16 cellular contexts compared by ENCODE assay signal in the genomic region with DNA sequence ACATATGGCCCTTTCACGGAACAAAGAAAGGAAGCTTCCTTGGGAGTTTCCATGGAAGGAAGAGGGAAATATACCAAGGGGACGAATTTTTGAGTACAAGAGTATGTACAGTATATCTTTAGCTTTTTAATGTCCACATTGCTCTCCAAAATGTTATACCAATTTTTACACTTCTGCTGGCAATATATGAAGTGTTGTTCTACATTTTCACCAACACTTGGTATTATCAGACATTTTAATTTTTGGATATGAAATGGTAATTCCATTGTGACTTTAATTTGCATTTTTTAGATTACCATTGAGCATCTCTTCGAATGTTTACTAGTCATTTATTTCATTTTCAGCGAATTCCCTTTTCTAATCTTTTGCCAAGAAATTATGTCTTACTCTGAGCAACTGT.
"Had no signal": no experiment of that assay in that cellular context is flagged by ENCODE, and none has a peak within 500 bp of the region (broad histone marks: within the 10 kb centered on the region; RNA-seq: fewer than 3 reads in every experiment).

No MANE protein-coding gene starts in this region.

- H3K36me3 Mint-ChIP-seq: activated CD4-positive, alpha-beta memory T cell treated with anti-CD3 and anti-CD28 coated beads for 36 hours; activated CD8-positive, alpha-beta memory T cell treated with anti-CD3 and anti-CD28 coated beads, Interleukin-2, amount 10 ng/mL, durations not matched to agents 7 days and 5 days; type B pancreatic cell had no signal

- H3K4me3 Mint-ChIP-seq: activated CD4-positive, alpha-beta memory T cell treated with anti-CD3 and anti-CD28 coated beads for 36 hours; activated CD4-positive, alpha-beta T cell treated with anti-CD3 and anti-CD28 coated beads for 36 hours; activated CD8-positive, alpha-beta memory T cell treated with anti-CD3 and anti-CD28 coated beads, Interleukin-2, amount 10 ng/mL, durations not matched to agents 7 days and 5 days; activated naive CD4-positive, alpha-beta T cell treated with anti-CD3 and anti-CD28 coated beads for 36 hours; activated naive CD8-positive, alpha-beta T cell treated with anti-CD3 and anti-CD28 coated beads, Interleukin-2, amount 50 U/mL, for 24 hours; T-helper 17 cell; type B pancreatic cell had no signal

- H3K27ac Mint-ChIP-seq: activated CD4-positive, alpha-beta memory T cell treated with anti-CD3 and anti-CD28 coated beads for 36 hours; activated CD4-positive, alpha-beta T cell treated with anti-CD3 and anti-CD28 coated beads for 36 hours; activated CD8-positive, alpha-beta memory T cell treated with anti-CD3 and anti-CD28 coated beads, Interleukin-2, amount 10 ng/mL, durations not matched to agents 7 days and 5 days; activated naive CD4-positive, alpha-beta T cell treated with anti-CD3 and anti-CD28 coated beads for 36 hours; activated naive CD8-positive, alpha-beta T cell treated with anti-CD3 and anti-CD28 coated beads, Interleukin-2, amount 50 U/mL, for 24 hours; activated T-helper 2 cell treated with anti-CD3 and anti-CD28 coated beads, Interferon-gamma antibody, Interleukin-2, Interleukin-4, amounts not matched to agents 10 μg/mL and 5 μg/mL and 100 μg/mL, durations not matched to agents 14 hours and 24 hours and 36 hours; T-helper 17 cell had no signal

- FAIRE-seq: bronchial epithelial cell had no signal

- ATAC-seq: activated CD4-positive, alpha-beta T cell treated with anti-CD3 and anti-CD28 coated beads for 36 hours; activated CD8-positive, alpha-beta memory T cell treated with anti-CD3 and anti-CD28 coated beads, Interleukin-2, amount 10 ng/mL, durations not matched to agents 7 days and 5 days; activated naive CD8-positive, alpha-beta T cell treated with anti-CD3 and anti-CD28 coated beads, Interleukin-2, amount 50 U/mL, for 24 hours; stimulated activated naive CD8-positive, alpha-beta T cell treated with anti-CD3 and anti-CD28 coated beads, Interleukin-15, Interleukin-2, amounts not matched to agents 100 U/mL and 50 U/mL, for 24 hours; T-helper 17 cell had no signal

- H3K27ac ChIP-seq: hepatocyte, neutrophil, skin epidermis, suprapubic skin had no signal

- H3K27me3 ChIP-seq: ascending aorta, hepatocyte, suprapubic skin had no signal

- H3K9me3 Mint-ChIP-seq: activated CD4-positive, alpha-beta memory T cell treated with anti-CD3 and anti-CD28 coated beads for 36 hours; activated naive CD4-positive, alpha-beta T cell treated with anti-CD3 and anti-CD28 coated beads for 36 hours; activated naive CD8-positive, alpha-beta T cell treated with anti-CD3 and anti-CD28 coated beads, Interleukin-2, amount 50 U/mL, for 24 hours; activated T-helper 2 cell treated with anti-CD3 and anti-CD28 coated beads, Interferon-gamma antibody, Interleukin-2, Interleukin-4, amounts not matched to agents 10 μg/mL and 5 μg/mL and 100 μg/mL, durations not matched to agents 14 hours and 24 hours and 36 hours; type B pancreatic cell had no signal

- H3K36me3 ChIP-seq: ascending aorta, neutrophil, suprapubic skin had no signal

- DNase-seq: activated CD4-positive, alpha-beta memory T cell treated with anti-CD3 and anti-CD28 coated beads for 36 hours; activated CD4-positive, alpha-beta T cell treated with anti-CD3 and anti-CD28 coated beads for 36 hours; activated CD8-positive, alpha-beta memory T cell treated with anti-CD3 and anti-CD28 coated beads, Interleukin-2, amount 10 ng/mL, durations not matched to agents 7 days and 5 days; activated naive CD4-positive, alpha-beta T cell treated with anti-CD3 and anti-CD28 coated beads for 36 hours; activated naive CD8-positive, alpha-beta T cell treated with anti-CD3 and anti-CD28 coated beads, Interleukin-2, amount 50 U/mL, for 24 hours; activated T-cell treated with anti-CD3 and anti-CD28 coated beads, Interleukin-2, amount 50 U/mL, for 1 hour; stimulated activated naive CD8-positive, alpha-beta T cell treated with anti-CD3 and anti-CD28 coated beads, Interleukin-15, Interleukin-2, amounts not matched to agents 100 U/mL and 50 U/mL, for 24 hours; T-helper 17 cell had no signal

- H2AFZ ChIP-seq: hepatocyte had no signal

- H3K4me3 ChIP-seq: ascending aorta, hepatocyte, skin epidermis, suprapubic skin had no signal

- H3K9me3 ChIP-seq: ascending aorta, neutrophil, suprapubic skin had no signal

- H3K27me3 Mint-ChIP-seq: activated CD4-positive, alpha-beta memory T cell treated with anti-CD3 and anti-CD28 coated beads for 36 hours; activated CD4-positive, alpha-beta T cell treated with anti-CD3 and anti-CD28 coated beads for 36 hours; activated CD8-positive, alpha-beta memory T cell treated with anti-CD3 and anti-CD28 coated beads, Interleukin-2, amount 10 ng/mL, durations not matched to agents 7 days and 5 days; activated naive CD8-positive, alpha-beta T cell treated with anti-CD3 and anti-CD28 coated beads, Interleukin-2, amount 50 U/mL, for 24 hours; T-helper 17 cell; type B pancreatic cell had no signal

- H3K4me2 ChIP-seq: hepatocyte had no signal
